16 cellular contexts compared by ENCODE assay signal in genomic region chr7:127780489-127780888, GRCh38.
"Had no signal": no experiment of that assay in that cellular context is flagged by ENCODE, and none has a peak within 500 bp of the region (broad histone marks: within the 10 kb centered on the region; RNA-seq: fewer than 3 reads in every experiment).

No MANE protein-coding gene starts in this region.

- H3K27ac Mint-ChIP-seq: naive thymus-derived CD4-positive, alpha-beta T cell had no signal

- DNase-seq: cortex of kidney; effector memory CD4-positive, alpha-beta T cell; gastrocnemius medialis; glutamatergic neuron; islet precursor cell; mesenchymal stem cell; naive thymus-derived CD4-positive, alpha-beta T cell; sigmoid colon; stimulated activated CD4-positive, alpha-beta T cell treated with anti-CD3 and anti-CD28 coated beads, Interleukin-2, amount 100 ng/mL, for 24 hours; stimulated activated CD4-positive, alpha-beta T cell treated with anti-CD3 and anti-CD28 coated beads, Interleukin-4, amount 100 ng/mL, for 4 hours; stimulated activated naive CD4-positive, alpha-beta T cell treated with Interleukin-2 at 50 U/mL for 16 hours; testis; upper lobe of right lung had no signal

- ATAC-seq: esophagus mucosa; gastrocnemius medialis; left lobe of liver; naive thymus-derived CD4-positive, alpha-beta T cell; upper lobe of right lung had no signal

- H3K27me3 Mint-ChIP-seq: naive thymus-derived CD4-positive, alpha-beta T cell had no signal

- H3K4me3 Mint-ChIP-seq: naive thymus-derived CD4-positive, alpha-beta T cell; neural crest cell had no signal

- H3K9me3 Mint-ChIP-seq: naive thymus-derived CD4-positive, alpha-beta T cell had no signal
